In the genomic region with DNA sequence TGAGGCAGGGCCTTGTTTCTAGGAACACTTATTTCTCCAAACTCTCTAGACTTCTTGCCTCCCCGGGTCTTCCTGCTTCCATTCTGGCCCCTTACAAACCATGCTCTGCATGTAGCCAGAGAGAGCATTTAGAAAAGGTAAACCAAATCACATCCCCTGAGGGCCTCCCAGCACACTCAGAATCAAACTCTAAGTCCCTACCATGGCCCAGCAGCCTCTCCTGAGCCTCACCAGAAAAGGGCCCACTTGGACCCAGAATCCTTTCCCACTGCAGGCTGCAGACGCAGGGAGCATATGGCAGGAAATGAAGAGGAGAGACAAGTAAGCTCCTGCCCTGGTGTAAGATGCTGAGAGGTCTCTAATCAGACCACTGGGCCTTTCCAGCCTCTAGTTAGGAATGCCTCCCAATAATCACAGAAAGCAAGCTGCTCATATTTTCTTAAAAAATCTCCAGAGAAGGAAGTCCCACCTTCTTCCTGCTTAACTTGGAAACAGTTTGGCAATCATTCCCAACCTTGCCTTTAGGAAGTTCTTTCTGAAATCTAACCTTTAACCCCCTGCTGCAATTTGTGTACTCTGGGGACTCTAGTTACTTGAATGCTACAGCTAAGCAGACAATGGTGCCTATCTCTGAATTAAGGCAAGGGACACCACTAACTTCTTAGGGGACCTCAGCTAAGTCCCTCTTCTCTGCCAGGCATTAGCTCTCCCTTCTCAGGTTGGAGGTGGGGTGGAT, we compare ENCODE assay signal across 1 cellular context.
TF ChIP-seq lines count a peak whose summit lies in the region.

No MANE protein-coding gene starts in this region.

TF ChIP-seq in GM23338, 12 proteins besides CTCF, POLR2A, EP300 and RAD21 (continued from another document):
- TF ChIP-seq, protein P1, sequence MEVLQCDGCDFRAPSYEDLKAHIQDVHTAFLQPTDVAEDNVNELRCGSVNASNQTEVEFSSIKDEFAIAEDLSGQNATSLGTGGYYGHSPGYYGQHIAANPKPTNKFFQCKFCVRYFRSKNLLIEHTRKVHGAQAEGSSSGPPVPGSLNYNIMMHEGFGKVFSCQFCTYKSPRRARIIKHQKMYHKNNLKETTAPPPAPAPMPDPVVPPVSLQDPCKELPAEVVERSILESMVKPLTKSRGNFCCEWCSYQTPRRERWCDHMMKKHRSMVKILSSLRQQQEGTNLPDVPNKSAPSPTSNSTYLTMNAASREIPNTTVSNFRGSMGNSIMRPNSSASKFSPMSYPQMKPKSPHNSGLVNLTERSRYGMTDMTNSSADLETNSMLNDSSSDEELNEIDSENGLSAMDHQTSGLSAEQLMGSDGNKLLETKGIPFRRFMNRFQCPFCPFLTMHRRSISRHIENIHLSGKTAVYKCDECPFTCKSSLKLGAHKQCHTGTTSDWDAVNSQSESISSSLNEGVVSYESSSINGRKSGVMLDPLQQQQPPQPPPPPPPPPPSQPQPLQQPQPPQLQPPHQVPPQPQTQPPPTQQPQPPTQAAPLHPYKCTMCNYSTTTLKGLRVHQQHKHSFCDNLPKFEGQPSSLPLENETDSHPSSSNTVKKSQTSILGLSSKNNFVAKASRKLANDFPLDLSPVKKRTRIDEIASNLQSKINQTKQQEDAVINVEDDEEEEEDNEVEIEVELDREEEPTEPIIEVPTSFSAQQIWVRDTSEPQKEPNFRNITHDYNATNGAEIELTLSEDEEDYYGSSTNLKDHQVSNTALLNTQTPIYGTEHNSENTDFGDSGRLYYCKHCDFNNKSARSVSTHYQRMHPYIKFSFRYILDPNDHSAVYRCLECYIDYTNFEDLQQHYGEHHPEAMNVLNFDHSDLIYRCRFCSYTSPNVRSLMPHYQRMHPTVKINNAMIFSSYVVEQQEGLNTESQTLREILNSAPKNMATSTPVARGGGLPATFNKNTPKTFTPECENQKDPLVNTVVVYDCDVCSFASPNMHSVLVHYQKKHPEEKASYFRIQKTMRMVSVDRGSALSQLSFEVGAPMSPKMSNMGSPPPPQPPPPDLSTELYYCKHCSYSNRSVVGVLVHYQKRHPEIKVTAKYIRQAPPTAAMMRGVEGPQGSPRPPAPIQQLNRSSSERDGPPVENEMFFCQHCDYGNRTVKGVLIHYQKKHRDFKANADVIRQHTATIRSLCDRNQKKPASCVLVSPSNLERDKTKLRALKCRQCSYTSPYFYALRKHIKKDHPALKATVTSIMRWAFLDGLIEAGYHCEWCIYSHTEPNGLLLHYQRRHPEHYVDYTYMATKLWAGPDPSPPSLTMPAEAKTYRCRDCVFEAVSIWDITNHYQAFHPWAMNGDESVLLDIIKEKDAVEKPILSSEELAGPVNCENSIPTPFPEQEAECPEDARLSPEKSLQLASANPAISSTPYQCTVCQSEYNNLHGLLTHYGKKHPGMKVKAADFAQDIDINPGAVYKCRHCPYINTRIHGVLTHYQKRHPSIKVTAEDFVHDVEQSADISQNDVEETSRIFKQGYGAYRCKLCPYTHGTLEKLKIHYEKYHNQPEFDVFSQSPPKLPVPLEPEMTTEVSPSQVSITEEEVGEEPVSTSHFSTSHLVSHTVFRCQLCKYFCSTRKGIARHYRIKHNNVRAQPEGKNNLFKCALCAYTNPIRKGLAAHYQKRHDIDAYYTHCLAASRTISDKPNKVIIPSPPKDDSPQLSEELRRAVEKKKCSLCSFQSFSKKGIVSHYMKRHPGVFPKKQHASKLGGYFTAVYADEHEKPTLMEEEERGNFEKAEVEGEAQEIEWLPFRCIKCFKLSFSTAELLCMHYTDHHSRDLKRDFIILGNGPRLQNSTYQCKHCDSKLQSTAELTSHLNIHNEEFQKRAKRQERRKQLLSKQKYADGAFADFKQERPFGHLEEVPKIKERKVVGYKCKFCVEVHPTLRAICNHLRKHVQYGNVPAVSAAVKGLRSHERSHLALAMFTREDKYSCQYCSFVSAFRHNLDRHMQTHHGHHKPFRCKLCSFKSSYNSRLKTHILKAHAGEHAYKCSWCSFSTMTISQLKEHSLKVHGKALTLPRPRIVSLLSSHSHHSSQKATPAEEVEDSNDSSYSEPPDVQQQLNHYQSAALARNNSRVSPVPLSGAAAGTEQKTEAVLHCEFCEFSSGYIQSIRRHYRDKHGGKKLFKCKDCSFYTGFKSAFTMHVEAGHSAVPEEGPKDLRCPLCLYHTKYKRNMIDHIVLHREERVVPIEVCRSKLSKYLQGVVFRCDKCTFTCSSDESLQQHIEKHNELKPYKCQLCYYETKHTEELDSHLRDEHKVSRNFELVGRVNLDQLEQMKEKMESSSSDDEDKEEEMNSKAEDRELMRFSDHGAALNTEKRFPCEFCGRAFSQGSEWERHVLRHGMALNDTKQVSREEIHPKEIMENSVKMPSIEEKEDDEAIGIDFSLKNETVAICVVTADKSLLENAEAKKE (CRISPR knock-in tag; IDR thresholded peaks at IDR 0.05) = no peak
- TF ChIP-seq EZH2 (IDR thresholded peaks at IDR 0.05; ENCODE audit: low read depth, unreplicated experiment) = no peak
- TF ChIP-seq ZNF114 (CRISPR knock-in tag; IDR thresholded peaks at IDR 0.05) = no peak
- TF ChIP-seq ZNF331 (CRISPR knock-in tag; IDR thresholded peaks at IDR 0.05; ENCODE audit: low read depth) = no peak
- TF ChIP-seq, protein P2, sequence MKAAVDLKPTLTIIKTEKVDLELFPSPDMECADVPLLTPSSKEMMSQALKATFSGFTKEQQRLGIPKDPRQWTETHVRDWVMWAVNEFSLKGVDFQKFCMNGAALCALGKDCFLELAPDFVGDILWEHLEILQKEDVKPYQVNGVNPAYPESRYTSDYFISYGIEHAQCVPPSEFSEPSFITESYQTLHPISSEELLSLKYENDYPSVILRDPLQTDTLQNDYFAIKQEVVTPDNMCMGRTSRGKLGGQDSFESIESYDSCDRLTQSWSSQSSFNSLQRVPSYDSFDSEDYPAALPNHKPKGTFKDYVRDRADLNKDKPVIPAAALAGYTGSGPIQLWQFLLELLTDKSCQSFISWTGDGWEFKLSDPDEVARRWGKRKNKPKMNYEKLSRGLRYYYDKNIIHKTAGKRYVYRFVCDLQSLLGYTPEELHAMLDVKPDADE (IDR thresholded peaks at IDR 0.05) = no peak
- no peak for TF ChIP-seq EZH2phosphoT487 (IDR thresholded peaks at IDR 0.05; ENCODE audit: unreplicated experiment)
- TF ChIP-seq CREB1 (CRISPR knock-in tag; IDR thresholded peaks at IDR 0.05; ENCODE audit: low read depth) = no peak
- TF ChIP-seq JUNB (IDR thresholded peaks at IDR 0.05; ENCODE audit: unreplicated experiment) = no peak
- TF ChIP-seq, protein P3, sequence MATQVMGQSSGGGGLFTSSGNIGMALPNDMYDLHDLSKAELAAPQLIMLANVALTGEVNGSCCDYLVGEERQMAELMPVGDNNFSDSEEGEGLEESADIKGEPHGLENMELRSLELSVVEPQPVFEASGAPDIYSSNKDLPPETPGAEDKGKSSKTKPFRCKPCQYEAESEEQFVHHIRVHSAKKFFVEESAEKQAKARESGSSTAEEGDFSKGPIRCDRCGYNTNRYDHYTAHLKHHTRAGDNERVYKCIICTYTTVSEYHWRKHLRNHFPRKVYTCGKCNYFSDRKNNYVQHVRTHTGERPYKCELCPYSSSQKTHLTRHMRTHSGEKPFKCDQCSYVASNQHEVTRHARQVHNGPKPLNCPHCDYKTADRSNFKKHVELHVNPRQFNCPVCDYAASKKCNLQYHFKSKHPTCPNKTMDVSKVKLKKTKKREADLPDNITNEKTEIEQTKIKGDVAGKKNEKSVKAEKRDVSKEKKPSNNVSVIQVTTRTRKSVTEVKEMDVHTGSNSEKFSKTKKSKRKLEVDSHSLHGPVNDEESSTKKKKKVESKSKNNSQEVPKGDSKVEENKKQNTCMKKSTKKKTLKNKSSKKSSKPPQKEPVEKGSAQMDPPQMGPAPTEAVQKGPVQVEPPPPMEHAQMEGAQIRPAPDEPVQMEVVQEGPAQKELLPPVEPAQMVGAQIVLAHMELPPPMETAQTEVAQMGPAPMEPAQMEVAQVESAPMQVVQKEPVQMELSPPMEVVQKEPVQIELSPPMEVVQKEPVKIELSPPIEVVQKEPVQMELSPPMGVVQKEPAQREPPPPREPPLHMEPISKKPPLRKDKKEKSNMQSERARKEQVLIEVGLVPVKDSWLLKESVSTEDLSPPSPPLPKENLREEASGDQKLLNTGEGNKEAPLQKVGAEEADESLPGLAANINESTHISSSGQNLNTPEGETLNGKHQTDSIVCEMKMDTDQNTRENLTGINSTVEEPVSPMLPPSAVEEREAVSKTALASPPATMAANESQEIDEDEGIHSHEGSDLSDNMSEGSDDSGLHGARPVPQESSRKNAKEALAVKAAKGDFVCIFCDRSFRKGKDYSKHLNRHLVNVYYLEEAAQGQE (IDR thresholded peaks at IDR 0.05; ENCODE audit: unreplicated experiment) = no peak
- TF ChIP-seq NANOG (IDR thresholded peaks at IDR 0.05; ENCODE audit: borderline replicate concordance) = no peak
